In the genomic region with DNA sequence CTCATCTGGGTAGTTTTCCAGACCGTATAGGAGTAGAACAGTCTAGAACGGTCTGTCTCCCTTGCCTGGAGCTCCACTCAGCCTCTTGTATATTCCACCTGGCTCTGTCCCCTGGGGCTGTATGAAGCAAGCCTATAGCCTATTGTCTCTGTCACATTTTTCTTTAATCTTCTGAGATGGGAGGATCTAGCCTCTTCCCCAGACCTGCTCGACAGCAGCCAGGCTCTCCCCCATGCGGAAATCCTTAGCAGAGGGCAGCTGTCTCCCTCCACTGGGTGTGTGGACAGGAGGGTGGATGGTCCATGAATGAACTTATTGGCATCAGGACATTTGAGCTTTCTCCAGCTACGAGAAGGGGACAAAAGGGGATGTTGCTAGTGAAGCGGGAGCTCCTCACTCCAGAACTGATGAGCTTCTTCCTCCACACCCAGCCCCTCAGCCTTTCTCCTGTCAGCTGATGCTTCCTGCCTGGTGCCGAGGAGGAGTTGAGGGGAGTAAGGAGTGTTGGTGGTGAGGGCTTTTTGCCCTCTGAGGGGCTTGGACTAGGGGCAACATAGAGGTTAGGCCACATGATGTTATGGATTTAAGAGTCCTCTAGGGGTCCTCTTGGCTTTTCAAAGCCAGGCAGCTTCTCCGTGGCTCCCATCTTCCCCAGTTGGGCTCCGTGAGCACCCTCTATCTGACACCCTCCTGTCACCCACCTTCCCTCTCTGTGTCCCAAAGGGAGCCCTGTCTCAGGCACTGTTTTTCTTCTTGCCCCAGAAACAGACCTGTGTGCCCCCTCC, we compare ENCODE assay signal across 10 cellular contexts. TPM values are rescaled to one million over a fixed set of nuclear protein-coding genes. Genes with fewer than 3 reads are reported as not detected.
DNase-seq lines count a peak whose midpoint lies in the region; ATAC-seq and TF ChIP-seq lines count a peak whose summit lies in the region.
"Had no signal": no experiment of that assay in that cellular context is flagged by ENCODE, and none has a peak within 500 bp of the region (broad histone marks: within the 10 kb centered on the region; RNA-seq: fewer than 3 reads in every experiment).

No MANE protein-coding gene starts in this region.

- peak overlapping the region in 1 of 10 donors; percentile 81 for H3K27ac Mint-ChIP-seq in naive thymus-derived CD8-positive, alpha-beta T cell
- H3K27ac Mint-ChIP-seq: naive B cell had no signal

- H3K9ac ChIP-seq in SK-N-SH = no peak overlapping the region; the same call in 1 of the 2 replicates
- peak overlapping the region; percentile 71; the same call in 1 of the 2 replicates for H3K9ac ChIP-seq in iPS-20b (ENCODE audit: low read depth, low read length)

- ATAC-seq in SK-N-SH treated with all-trans-retinoic acid at 6 μM for 48 hours (no peak), upper lobe of left lung (ENCODE audit: low FRiP score in 2 of 2) (no peak), left colon (no peak), GM18867 (IDR thresholded peaks at IDR 0.05; ENCODE audit: unreplicated experiment) (no peak)
- no peak for ATAC-seq in naive thymus-derived CD8-positive, alpha-beta T cell

- peaks cover 58% of the 10 kb centered on the region for H4K20me1 ChIP-seq in SK-N-SH (ENCODE audit: insufficient read depth)

- peaks cover 0 to 33% of the 10 kb centered on the region in 2 experiments for H3K36me3 ChIP-seq in SK-N-SH (replicated peaks in 1 of 2; ENCODE audit: control insufficient read depth in 1 of 2, insufficient read depth in 2 of 2, low read length in 1 of 2)
- H3K36me3 ChIP-seq in WERI-Rb-1 = no peaks in the 10 kb centered on the region
- peaks cover 35% of the 10 kb centered on the region; the same call in 1 of the 2 replicates for H3K36me3 ChIP-seq in iPS-20b (ENCODE audit: insufficient read depth, low read depth, low read length)
- H3K36me3 ChIP-seq in upper lobe of left lung = peaks cover 0 to 33% (median 15%) of the 10 kb centered on the region in 4 donors

- no peaks in the 10 kb centered on the region for H3K9me2 ChIP-seq in SK-N-SH

- H3K79me2 ChIP-seq in SK-N-SH (ENCODE audit: insufficient read depth) = peaks cover 76% of the 10 kb centered on the region

- H3K4me2 ChIP-seq in SK-N-SH = peak overlapping the region; percentile 88; the same call in 1 of the 2 replicates

- no peak overlapping the region for H3K4me3 ChIP-seq in SK-N-SH (ENCODE audit: low read depth in 2 of 2, low read length in 1 of 2)
- peak overlapping the region; percentile 14 for H3K4me3 ChIP-seq in WERI-Rb-1 (ENCODE audit: low read depth, low read length)
- peak overlapping the region; percentile 40; the same call in 1 of the 2 replicates for H3K4me3 ChIP-seq in iPS-20b (ENCODE audit: low read length)
- no peak overlapping the region for H3K4me3 ChIP-seq in upper lobe of left lung

- peaks cover 15 to 27% (median 18%) of the 10 kb centered on the region in 4 donors for H3K4me1 Mint-ChIP-seq in naive thymus-derived CD8-positive, alpha-beta T cell

- no peaks in the 10 kb centered on the region for H3K36me3 Mint-ChIP-seq in naive thymus-derived CD8-positive, alpha-beta T cell

- TF ChIP-seq RAD21 in SK-N-SH (IDR thresholded peaks at IDR 0.05; ENCODE audit: low read length) = no peak

- POLR2A ChIA-PET in SK-N-SH (lab: Yijun Ruan, JAX) = interaction anchor here (1.3 kb wide), 1 partner anchor 9 kb away, joined by 7 read pairs; no protein-coding TSS in a partner anchor
- POLR2A ChIA-PET in naive thymus-derived CD8-positive, alpha-beta T cell (lab: Charles Lee) = no interaction called here

- WGBS in SK-N-SH (ENCODE audit: low lambda C conversion rate) = 94% methylated on average over 8 of the region's 9 CpGs
- 69 to 77% methylated on average over 9 of the region's 9 CpGs for WGBS in upper lobe of left lung, 2 donors

- H3K9me3 Mint-ChIP-seq in naive thymus-derived CD8-positive, alpha-beta T cell = no peaks in the 10 kb centered on the region

- H3K4me1 ChIP-seq in SK-N-SH (ENCODE audit: control insufficient read depth in 1 of 2, insufficient read depth in 2 of 2, low read depth in 1 of 2, low read length in 1 of 2) (peaks cover 37 to 50% of the 10 kb centered on the region in 2 experiments; a peak in 3 of 4 replicates), iPS-20b (ENCODE audit: insufficient read depth, low read length) (peaks cover 39% of the 10 kb centered on the region), upper lobe of left lung (peaks cover 33 to 52% (median 43%) of the 10 kb centered on the region in 4 donors)

- H3F3A ChIP-seq in SK-N-SH (replicated peaks; ENCODE audit: insufficient read depth) = peaks cover 3% of the 10 kb centered on the region

- TF ChIP-seq EP300 in SK-N-SH (IDR thresholded peaks at IDR 0.05; ENCODE audit: borderline replicate concordance in 1 of 2, low read depth in 1 of 2, low read length in 1 of 2) (no peak), upper lobe of left lung (IDR thresholded peaks at IDR 0.05) (no peak)

- H3K27me3 ChIP-seq in SK-N-SH (ENCODE audit: insufficient read depth) (no peaks in the 10 kb centered on the region), WERI-Rb-1 (ENCODE audit: insufficient read depth, low read depth, severe bottlenecking) (no peaks in the 10 kb centered on the region), iPS-20b (ENCODE audit: insufficient read depth, low read length) (peaks cover 18% of the 10 kb centered on the region), upper lobe of left lung (no peaks in the 10 kb centered on the region)

- DNase-seq in SK-N-SH = no peak
- DNase-seq in WERI-Rb-1 = peak; percentile 88
- no peak for DNase-seq in upper lobe of left lung
- DNase-seq in naive thymus-derived CD8-positive, alpha-beta T cell = no peak
- DNase-seq in left colon = no peak
- DNase-seq: naive B cell had no signal

- intact Hi-C loops in left colon (cut with DNase I, micrococcal nuclease) = no loop called here

- no peak for TF ChIP-seq POLR2A in upper lobe of left lung (IDR thresholded peaks at IDR 0.05)

- H3K27ac ChIP-seq in SK-N-SH (ENCODE audit: low read depth in 2 of 2, low read length in 1 of 2) (peak overlapping the region in 1 of 2 experiments; percentile 59; a peak in 1 of 4 replicates), WERI-Rb-1 (peak overlapping the region; percentile 97), iPS-20b (ENCODE audit: low read length) (no peak overlapping the region), upper lobe of left lung (peak overlapping the region in 3 of 4 donors; percentile 80 to 87 (median 80))
- H3K27ac ChIP-seq: epithelial cell of prostate had no signal

- no peak for TF ChIP-seq CTCF in SK-N-SH (IDR thresholded peaks at IDR 0.05)
- TF ChIP-seq CTCF in WERI-Rb-1 (IDR thresholded peaks at IDR 0.05; ENCODE audit: low read depth, low read length) = 0 out of 2 replicates have a peak, but pooled peaks have one; percentile 7
- no peak for TF ChIP-seq CTCF in upper lobe of left lung (IDR thresholded peaks at IDR 0.05)

- H3K9me3 ChIP-seq in SK-N-SH = no peaks in the 10 kb centered on the region
- H3K9me3 ChIP-seq in WERI-Rb-1 (ENCODE audit: severe bottlenecking) = no peaks in the 10 kb centered on the region
- no peaks in the 10 kb centered on the region for H3K9me3 ChIP-seq in iPS-20b (ENCODE audit: insufficient read depth, low read depth, low read length)
- H3K9me3 ChIP-seq in upper lobe of left lung = no peaks in the 10 kb centered on the region

- CTCF ChIA-PET in SK-N-SH (lab: Yijun Ruan, JAX) = interaction anchor here (1.0 to 2.5 kb wide), 6 partner anchors 9 to 53 kb away, joined by 3 to 12 read pairs (median 5); no protein-coding TSS in a partner anchor

- no peak overlapping the region for H3K4me3 Mint-ChIP-seq in naive thymus-derived CD8-positive, alpha-beta T cell
- H3K4me3 Mint-ChIP-seq: naive B cell had no signal

- no peak overlapping the region for H2AFZ ChIP-seq in SK-N-SH (ENCODE audit: low read depth)

- H3K27me3 Mint-ChIP-seq in naive thymus-derived CD8-positive, alpha-beta T cell = peaks cover 22 to 58% (median 33%) of the 10 kb centered on the region in 5 donors

TF ChIP-seq in SK-N-SH, 30 proteins besides CTCF, POLR2A, EP300 and RAD21 (continues in another document):
- TF ChIP-seq RXRA (IDR thresholded peaks at IDR 0.05; ENCODE audit: borderline replicate concordance, low read depth) (no peak), RCOR1 (IDR thresholded peaks at IDR 0.05; ENCODE audit: low read length) (no peak), POLR2AphosphoS5 (IDR thresholded peaks at IDR 0.05; ENCODE audit: low read depth, low read length) (no peak), CHD2 (IDR thresholded peaks at IDR 0.05; ENCODE audit: low read length, partially characterized antibody) (no peak), FOXJ3 (CRISPR knock-in tag; IDR thresholded peaks at IDR 0.05) (no peak), TAF1 (IDR thresholded peaks at IDR 0.05; ENCODE audit: borderline replicate concordance, low read depth, low read length) (no peak), RFX5 (IDR thresholded peaks at IDR 0.05; ENCODE audit: low read length) (no peak)

TF ChIP-seq in SK-N-SH treated with all-trans-retinoic acid at 6 μM for 48 hours, 23 proteins besides CTCF, POLR2A, EP300 and RAD21:
- TF ChIP-seq, protein P1, sequence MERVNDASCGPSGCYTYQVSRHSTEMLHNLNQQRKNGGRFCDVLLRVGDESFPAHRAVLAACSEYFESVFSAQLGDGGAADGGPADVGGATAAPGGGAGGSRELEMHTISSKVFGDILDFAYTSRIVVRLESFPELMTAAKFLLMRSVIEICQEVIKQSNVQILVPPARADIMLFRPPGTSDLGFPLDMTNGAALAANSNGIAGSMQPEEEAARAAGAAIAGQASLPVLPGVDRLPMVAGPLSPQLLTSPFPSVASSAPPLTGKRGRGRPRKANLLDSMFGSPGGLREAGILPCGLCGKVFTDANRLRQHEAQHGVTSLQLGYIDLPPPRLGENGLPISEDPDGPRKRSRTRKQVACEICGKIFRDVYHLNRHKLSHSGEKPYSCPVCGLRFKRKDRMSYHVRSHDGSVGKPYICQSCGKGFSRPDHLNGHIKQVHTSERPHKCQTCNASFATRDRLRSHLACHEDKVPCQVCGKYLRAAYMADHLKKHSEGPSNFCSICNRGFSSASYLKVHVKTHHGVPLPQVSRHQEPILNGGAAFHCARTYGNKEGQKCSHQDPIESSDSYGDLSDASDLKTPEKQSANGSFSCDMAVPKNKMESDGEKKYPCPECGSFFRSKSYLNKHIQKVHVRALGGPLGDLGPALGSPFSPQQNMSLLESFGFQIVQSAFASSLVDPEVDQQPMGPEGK (CRISPR knock-in tag; IDR thresholded peaks at IDR 0.05; ENCODE audit: borderline replicate concordance) = no peak

RNA-seq across cellular contexts. Expression of a gene that starts 28.0 kb away (rescaled TPM):
- polyA plus RNA-seq in SK-N-SH (2012; rRNA removed) = 10.6 and 19.2 TPM in 2 replicates
- polyA plus RNA-seq in SK-N-SH (2012; cell fraction: cytosol; rRNA removed) = 14.2 and 19.1 TPM in 2 replicates
- 31.5 and 36.7 TPM in 2 replicates for polyA plus RNA-seq in SK-N-SH (2012; cell fraction: nucleus; rRNA removed)
- 100 to 1,000 TPM in 1 of 6 donors, 10 to 100 TPM in 5; 30.4 to 104 (median 70.1) TPM for total RNA-seq in upper lobe of left lung
- not detected for total RNA-seq in naive thymus-derived CD8-positive, alpha-beta T cell
- polyA plus RNA-seq in naive thymus-derived CD8-positive, alpha-beta T cell = under 1 TPM in 1 of 3 donors, not detected in 2; 0.18 TPM
- total RNA-seq in left colon = 10 to 100 TPM in 1 of 2 donors, 1 to 10 TPM in 1; 3.9 to 11.3 TPM

Comparison
In these comparisons a context has a peak if more than half of its experiments do, and no peak if none do; other contexts are left out.
1. H3K4me3 ChIP-seq: peak in WERI-Rb-1 (single experiment) and iPS-20b (single experiment); none in SK-N-SH (0 of 2) and upper lobe of left lung (0 of 4).
2. RNA of a gene that starts 28.0 kb away (total RNA-seq): 30.4 to 104 TPM in upper lobe of left lung and 3.9 to 11.3 TPM in left colon; not detected in naive thymus-derived CD8-positive, alpha-beta T cell; every median in the first group is over 4 times any median in the second.